ENCODE assay signal across 13 cellular contexts in the genomic region with DNA sequence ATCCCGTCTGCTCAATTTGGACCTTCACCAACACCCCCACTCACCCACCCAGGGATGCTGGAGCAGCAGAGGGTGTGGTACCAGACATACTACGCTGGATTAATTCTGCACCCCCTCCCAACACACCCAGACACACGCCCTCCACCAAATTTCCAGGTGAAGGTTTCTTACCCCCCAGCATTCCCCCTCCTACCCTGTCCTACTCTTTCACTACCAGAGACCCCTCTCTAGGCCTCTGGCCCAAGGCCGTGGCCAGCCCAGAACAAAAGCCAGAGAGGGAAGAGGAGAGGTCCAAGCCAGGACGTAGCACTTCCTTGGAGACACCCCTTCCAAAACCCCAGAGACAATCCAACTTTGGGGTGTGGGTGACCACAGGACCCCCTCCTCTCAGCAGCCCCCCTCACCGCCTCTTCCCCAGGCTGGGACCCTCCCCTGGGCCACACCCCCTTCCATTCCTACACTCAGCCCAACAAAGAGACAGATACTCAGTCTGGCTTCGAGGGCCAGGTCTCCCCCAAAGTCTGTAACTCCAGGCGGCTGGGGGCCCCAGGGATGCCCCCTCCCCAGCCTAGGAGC. TPM values are rescaled to one million over a fixed set of nuclear protein-coding genes. Genes with fewer than 3 reads are reported as not detected.
DNase-seq lines count a peak whose midpoint lies in the region; ATAC-seq and TF ChIP-seq lines count a peak whose summit lies in the region.
"Had no signal": no experiment of that assay in that cellular context is flagged by ENCODE, and none has a peak within 500 bp of the region (broad histone marks: within the 10 kb centered on the region; RNA-seq: fewer than 3 reads in every experiment).

No MANE protein-coding gene starts in this region.

- H3K27ac ChIP-seq in WERI-Rb-1 = peak overlapping the region; percentile 89
- H3K27ac ChIP-seq: C4-2B, transverse colon had no signal

- TF ChIP-seq CTCF in WERI-Rb-1 (IDR thresholded peaks at IDR 0.05; ENCODE audit: low read depth, low read length) (no peak), glutamatergic neuron (IDR thresholded peaks at IDR 0.05; ENCODE audit: partially characterized antibody, unreplicated experiment) (no peak)

- H3K27ac Mint-ChIP-seq in activated naive CD4-positive, alpha-beta T cell treated with anti-CD3 and anti-CD28 coated beads, Interleukin-2, amount 50 U/mL, for 24 hours = peak overlapping the region; percentile 30
- H3K27ac Mint-ChIP-seq in glutamatergic neuron (ENCODE audit: unreplicated experiment) (peak overlapping the region; percentile 92), immature natural killer cell (no peak overlapping the region)
- no peak overlapping the region for H3K27ac Mint-ChIP-seq in stimulated activated naive CD8-positive, alpha-beta T cell treated with anti-CD3 and anti-CD28 coated beads, Interleukin-15, amount 100 ng/mL, for 72 hours

- peak overlapping the region; percentile 70 for H3K4me3 ChIP-seq in WERI-Rb-1 (ENCODE audit: low read depth, low read length)

- H3K36me3 Mint-ChIP-seq in activated naive CD4-positive, alpha-beta T cell treated with anti-CD3 and anti-CD28 coated beads, Interleukin-2, amount 50 U/mL, for 24 hours = no peaks in the 10 kb centered on the region
- H3K36me3 Mint-ChIP-seq in glutamatergic neuron (ENCODE audit: unreplicated experiment) (no peaks in the 10 kb centered on the region), immature natural killer cell (no peaks in the 10 kb centered on the region)

- no peaks in the 10 kb centered on the region for H3K9me3 ChIP-seq in WERI-Rb-1 (ENCODE audit: severe bottlenecking)
- H3K9me3 ChIP-seq: transverse colon had no signal

- no peak for ATAC-seq in stimulated activated naive CD8-positive, alpha-beta T cell treated with anti-CD3 and anti-CD28 coated beads, Interleukin-15, amount 100 ng/mL, for 72 hours
- ATAC-seq in GM21447 (IDR thresholded peaks at IDR 0.05; ENCODE audit: unreplicated experiment) = no peak

- H3K27me3 Mint-ChIP-seq in activated naive CD4-positive, alpha-beta T cell treated with anti-CD3 and anti-CD28 coated beads, Interleukin-2, amount 50 U/mL, for 24 hours = peaks cover 7% of the 10 kb centered on the region
- H3K27me3 Mint-ChIP-seq in glutamatergic neuron (ENCODE audit: unreplicated experiment) (peaks cover 26% of the 10 kb centered on the region), immature natural killer cell (ENCODE audit: low read depth in 3 of 3) (peaks cover 5 to 11% (median 9%) of the 10 kb centered on the region in 3 donors)
- H3K27me3 Mint-ChIP-seq in stimulated activated naive CD8-positive, alpha-beta T cell treated with anti-CD3 and anti-CD28 coated beads, Interleukin-15, amount 100 ng/mL, for 72 hours = peaks cover 47% of the 10 kb centered on the region

- no peaks in the 10 kb centered on the region for H3K27me3 ChIP-seq in WERI-Rb-1 (ENCODE audit: insufficient read depth, low read depth, severe bottlenecking)
- H3K27me3 ChIP-seq: transverse colon had no signal

- no peak for DNase-seq in activated naive CD4-positive, alpha-beta T cell treated with anti-CD3 and anti-CD28 coated beads, Interleukin-2, amount 50 U/mL, for 16 hours
- no peak for DNase-seq in WERI-Rb-1
- peak; percentile 28 for DNase-seq in glutamatergic neuron
- no peak for DNase-seq in stimulated activated naive CD8-positive, alpha-beta T cell treated with anti-CD3 and anti-CD28 coated beads, Interleukin-15, amount 100 ng/mL, for 72 hours
- DNase-seq in immature natural killer cell = no peak
- no peak for DNase-seq in putamen (ENCODE audit: low spot score)
- DNase-seq: activated CD4-positive, alpha-beta T cell treated with anti-CD3 and anti-CD28 coated beads for 1 hour; kidney glomerular epithelial cell; NCI-H774; transverse colon had no signal

- H3K4me1 Mint-ChIP-seq in activated naive CD4-positive, alpha-beta T cell treated with anti-CD3 and anti-CD28 coated beads, Interleukin-2, amount 50 U/mL, for 24 hours = peaks cover 15% of the 10 kb centered on the region
- H3K4me1 Mint-ChIP-seq in glutamatergic neuron (ENCODE audit: low read depth, unreplicated experiment) (peaks cover 34% of the 10 kb centered on the region), immature natural killer cell (peaks cover 8 to 17% of the 10 kb centered on the region in 2 donors)
- peaks cover 8% of the 10 kb centered on the region for H3K4me1 Mint-ChIP-seq in stimulated activated naive CD8-positive, alpha-beta T cell treated with anti-CD3 and anti-CD28 coated beads, Interleukin-15, amount 100 ng/mL, for 72 hours

- peak overlapping the region; percentile 66 for H3K4me3 Mint-ChIP-seq in activated naive CD4-positive, alpha-beta T cell treated with anti-CD3 and anti-CD28 coated beads, Interleukin-2, amount 50 U/mL, for 24 hours
- H3K4me3 Mint-ChIP-seq in glutamatergic neuron (ENCODE audit: unreplicated experiment) = peak overlapping the region; percentile 89
- peak overlapping the region; percentile 60 to 64 for H3K4me3 Mint-ChIP-seq in stimulated activated naive CD8-positive, alpha-beta T cell treated with anti-CD3 and anti-CD28 coated beads, Interleukin-15, amount 100 ng/mL, for 72 hours
- peak overlapping the region in 2 of 5 donors; percentile 50 for H3K4me3 Mint-ChIP-seq in immature natural killer cell

- H3K9me3 Mint-ChIP-seq in activated naive CD4-positive, alpha-beta T cell treated with anti-CD3 and anti-CD28 coated beads, Interleukin-2, amount 50 U/mL, for 24 hours = no peaks in the 10 kb centered on the region
- H3K9me3 Mint-ChIP-seq in glutamatergic neuron (ENCODE audit: unreplicated experiment) (peaks cover 41% of the 10 kb centered on the region), immature natural killer cell (no peaks in the 10 kb centered on the region)
- H3K9me3 Mint-ChIP-seq in stimulated activated naive CD8-positive, alpha-beta T cell treated with anti-CD3 and anti-CD28 coated beads, Interleukin-15, amount 100 ng/mL, for 72 hours = no peaks in the 10 kb centered on the region

- peaks cover 51% of the 10 kb centered on the region for H3K36me3 ChIP-seq in WERI-Rb-1
- H3K36me3 ChIP-seq: transverse colon had no signal

RNA-seq across cellular contexts. Expression of gene MEX3A, which starts 1.6 kb away (rescaled TPM):
- total RNA-seq in glutamatergic neuron (ENCODE audit: unreplicated experiment) = 114 TPM
- not detected for polyA plus RNA-seq in immature natural killer cell

RNA-seq across cellular contexts. Expression of gene RAB25, which starts 19.7 kb away (rescaled TPM):
- not detected for total RNA-seq in glutamatergic neuron (ENCODE audit: unreplicated experiment)
- polyA plus RNA-seq in immature natural killer cell = not detected

RNA-seq across cellular contexts. Expression of gene LAMTOR2, which starts 26.1 kb away (rescaled TPM):
- total RNA-seq in glutamatergic neuron (ENCODE audit: unreplicated experiment) = 47.0 TPM
- 100 to 1,000 TPM; 144 to 204 (median 160) TPM for polyA plus RNA-seq in immature natural killer cell

RNA-seq across cellular contexts. Expression of gene UBQLN4, which starts 27.1 kb away (rescaled TPM):
- total RNA-seq in glutamatergic neuron (ENCODE audit: unreplicated experiment) = 52.4 TPM
- 10 to 100 TPM in 1 of 3 donors, 1 to 10 TPM in 2; 5.0 to 10.8 (median 7.6) TPM for polyA plus RNA-seq in immature natural killer cell

RNA-seq across cellular contexts. Expression of gene LMNA, which starts 33.8 kb away (rescaled TPM):
- 47.7 TPM for total RNA-seq in glutamatergic neuron (ENCODE audit: unreplicated experiment)
- 10 to 100 TPM in 2 of 3 donors, 1 to 10 TPM in 1; 4.4 to 14.0 (median 10.3) TPM for polyA plus RNA-seq in immature natural killer cell

Comparison
In these comparisons a context has a peak if more than half of its experiments do, and no peak if none do; other contexts are left out.
1. H3K27ac Mint-ChIP-seq: peak in activated naive CD4-positive, alpha-beta T cell treated with anti-CD3 and anti-CD28 coated beads, Interleukin-2, amount 50 U/mL, for 24 hours (single experiment) and glutamatergic neuron (single experiment); none in stimulated activated naive CD8-positive, alpha-beta T cell treated with anti-CD3 and anti-CD28 coated beads, Interleukin-15, amount 100 ng/mL, for 72 hours (0 of 2) and immature natural killer cell (0 of 6).